Comparison of ENCODE assay signal across 18 cellular contexts in genomic region chr20:63848003-63848911, GRCh38. TPM values are rescaled to one million over a fixed set of nuclear protein-coding genes. Genes with fewer than 3 reads are reported as not detected.
A peak's percentile ranks its signal among the peaks of the same experiment; 100 is the strongest.
DNase-seq lines count a peak whose midpoint lies in the region; ATAC-seq, FAIRE-seq and TF ChIP-seq lines count a peak whose summit lies in the region.
"Had no signal": no experiment of that assay in that cellular context is flagged by ENCODE, and none has a peak within 500 bp of the region (broad histone marks: within the 10 kb centered on the region; RNA-seq: fewer than 3 reads in every experiment).

No MANE protein-coding gene starts in this region.

- H3K9me3 Mint-ChIP-seq in nephron (no peaks in the 10 kb centered on the region), HFFc6 (no peaks in the 10 kb centered on the region)
- H3K9me3 Mint-ChIP-seq: activated naive CD4-positive, alpha-beta T cell treated with anti-CD3 and anti-CD28 coated beads, Interleukin-2, amount 10 ng/mL, durations not matched to agents 7 days and 5 days; type B pancreatic cell had no signal

- FAIRE-seq in A549 (lab: Jason Lieb, UNC): no peak
- FAIRE-seq: colon, islet of Langerhans had no signal

- H3K27me3 Mint-ChIP-seq in nephron (ENCODE audit: low read depth): no peaks in the 10 kb centered on the region
- H3K27me3 Mint-ChIP-seq in HFFc6 (ENCODE audit: insufficient read depth): peaks cover 13% of the 10 kb centered on the region
- H3K27me3 Mint-ChIP-seq: type B pancreatic cell had no signal

- H3K27ac ChIP-seq in A549 (peak overlapping the region in 1 of 2 experiments; percentile 9; a peak in 1 of 6 replicates), Peyer's patch (peak overlapping the region in 3 of 4 donors; percentile 45 to 56 (median 46)), heart right ventricle (peak overlapping the region; percentile 49 to 94 (median 86))

- TF ChIP-seq CTCF in A549 (IDR thresholded peaks at IDR 0.05): no peak
- no peak for TF ChIP-seq CTCF in Peyer's patch (IDR thresholded peaks at IDR 0.05)
- TF ChIP-seq CTCF in heart right ventricle (IDR thresholded peaks at IDR 0.05): no peak
- TF ChIP-seq CTCF in nephron (IDR thresholded peaks at IDR 0.05; ENCODE audit: unreplicated experiment in 3 of 3): no peak
- no peak for TF ChIP-seq CTCF in HFFc6 (IDR thresholded peaks at IDR 0.05)

- intact Hi-C loops in heart right ventricle (cut with DNase I): no loop called here

- H3K27ac Mint-ChIP-seq in nephron (peak overlapping the region in 2 of 3 experiments; percentile 52 to 81), HFFc6 (no peak overlapping the region)
- H3K27ac Mint-ChIP-seq: activated naive CD4-positive, alpha-beta T cell treated with anti-CD3 and anti-CD28 coated beads, Interleukin-2, amount 10 ng/mL, durations not matched to agents 7 days and 5 days; type B pancreatic cell had no signal

- DNase-seq in A549 (ENCODE audit: low read depth in 1 of 2, low spot score in 1 of 2) (no peak), Peyer's patch (no peak), heart right ventricle (peak in 1 of 2 donors; percentile 60), NCI-H1092 (lab: John Stamatoyannopoulos, UW) (no peak), HFFc6 (no peak)
- DNase-seq in activated CD4-positive, alpha-beta T cell treated with anti-CD3 and anti-CD28 coated beads for 48 hours: no peak
- no peak for DNase-seq in activated T-cell treated with anti-CD3 and anti-CD28 coated beads, Interleukin-2, amount 50 U/mL, for 48 hours
- DNase-seq: activated naive CD4-positive, alpha-beta T cell treated with anti-CD3 and anti-CD28 coated beads, Interleukin-2, amount 10 ng/mL, durations not matched to agents 7 days and 5 days; NCI-H345; SHP77 treated with DMSO at 0.1 percent for 48 hours; stimulated activated CD4-positive, alpha-beta T cell treated with anti-CD3 and anti-CD28 coated beads, Interleukin-12 subunit alpha, Interleukin-12 subunit beta, amount 100 ng/mL, for 4 hours had no signal

- H3K27me3 ChIP-seq in Peyer's patch (peaks cover 0 to 3% of the 10 kb centered on the region in 2 donors), heart right ventricle (peaks cover 0 to 48% (median 0%) of the 10 kb centered on the region in 7 donors)

- H3K4me2 ChIP-seq in A549: no peak overlapping the region

- H3K4me1 ChIP-seq in A549 (peaks cover 17% of the 10 kb centered on the region), Peyer's patch (peaks cover 0 to 20% (median 0%) of the 10 kb centered on the region in 4 donors), heart right ventricle (peaks cover 16 to 66% (median 53%) of the 10 kb centered on the region in 9 donors)

- no peak for TF ChIP-seq RAD21 in A549 (conservative IDR thresholded peaks at IDR 0.05 in 1 of 2, IDR thresholded peaks at IDR 0.05 in 1 of 2)

- CTCF ChIA-PET in A549 (lab: Yijun Ruan, JAX): interaction anchor here (0.7 to 0.9 kb wide), 2 partner anchors 16 to 29 kb away, joined by 3 read pairs; no protein-coding TSS in a partner anchor

- POLR2A ChIA-PET in A549 (lab: Yijun Ruan, JAX): interaction anchor here (1.9 kb wide), 1 partner anchor 17 kb away, joined by 4 read pairs; the partner anchor contains the start of gene TPD52L2

- H3K4me3 Mint-ChIP-seq in nephron (no peak overlapping the region), HFFc6 (no peak overlapping the region)
- H3K4me3 Mint-ChIP-seq: activated naive CD4-positive, alpha-beta T cell treated with anti-CD3 and anti-CD28 coated beads, Interleukin-2, amount 10 ng/mL, durations not matched to agents 7 days and 5 days; type B pancreatic cell had no signal

- H3K36me3 ChIP-seq in Peyer's patch (no peaks in the 10 kb centered on the region), heart right ventricle (no peaks in the 10 kb centered on the region)

- H3K9me3 ChIP-seq in A549 (no peaks in the 10 kb centered on the region), Peyer's patch (no peaks in the 10 kb centered on the region), heart right ventricle (no peaks in the 10 kb centered on the region)

- H3K4me1 Mint-ChIP-seq in nephron (peaks cover 10% of the 10 kb centered on the region), HFFc6 (ENCODE audit: low read depth) (no peaks in the 10 kb centered on the region)

- H3K4me3 ChIP-seq in A549: no peak overlapping the region
- no peak overlapping the region for H3K4me3 ChIP-seq in Peyer's patch
- peak overlapping the region in 1 of 10 donors; percentile 4 for H3K4me3 ChIP-seq in heart right ventricle

- no peak for TF ChIP-seq EP300 in A549 (IDR thresholded peaks at IDR 0.05)

- TF ChIP-seq POLR2A in A549 (IDR thresholded peaks at IDR 0.05; ENCODE audit: low read length): no peak
- no peak for TF ChIP-seq POLR2A in Peyer's patch (IDR thresholded peaks at IDR 0.05)

- peak; percentile 10 to 22; a peak in 4 of 6 replicates for ATAC-seq in A549
- peak; percentile 17 to 62 (median 34) for ATAC-seq in heart right ventricle

- WGBS in A549 (ENCODE audit: missing lambda C conversion rate): 90% methylated on average over 18 of the region's 28 CpGs
- WGBS in heart right ventricle, 2 donors: 66 to 70% methylated on average over 27 to 28 of the region's 28 CpGs

- no peaks in the 10 kb centered on the region for H3K36me3 Mint-ChIP-seq in nephron (ENCODE audit: low read depth)
- no peaks in the 10 kb centered on the region for H3K36me3 Mint-ChIP-seq in HFFc6 (ENCODE audit: low read depth)
- H3K36me3 Mint-ChIP-seq: activated naive CD4-positive, alpha-beta T cell treated with anti-CD3 and anti-CD28 coated beads, Interleukin-2, amount 10 ng/mL, durations not matched to agents 7 days and 5 days; type B pancreatic cell had no signal

TF ChIP-seq in A549, 52 proteins besides CTCF, POLR2A, EP300 and RAD21 (continues in another document):
- TF ChIP-seq ZC3H11A (IDR thresholded peaks at IDR 0.05): no peak
- no peak for TF ChIP-seq HES2 (IDR thresholded peaks at IDR 0.05)

RNA-seq across cellular contexts. Expression of gene ABHD16B, which starts 13.0 kb away (rescaled TPM):
- not detected in 2 replicates for polyA plus RNA-seq in A549 (2011; rRNA removed)
- not detected in 2 replicates for polyA plus RNA-seq in A549 (2012; cell fraction: cytosol; rRNA removed)
- not detected in 2 replicates for polyA plus RNA-seq in A549 (2012; cell fraction: nucleus; rRNA removed)
- not detected in 3 replicates for polyA plus RNA-seq in A549 (2017; fragmentation: RNase III; extraction: RNeasy Plus Mini Kit Qiagen cat#74134 plus additional on column Dnase treatment)
- polyA minus RNA-seq in A549 (2011; rRNA and poly(A)+ RNA removed): not detected in 2 replicates
- not detected for total RNA-seq in Peyer's patch
- not detected for total RNA-seq in heart right ventricle
- under 1 TPM; 0.32 to 0.59 TPM for polyA plus RNA-seq in heart right ventricle
- not detected for total RNA-seq in HFFc6 (2021; fragmentation: NEBNext Ultra II Directional; extraction: Animal tissue kit (Norgen Biotek cat#: 25700))
- total RNA-seq: M059J had no signal
- polyA plus RNA-seq: AG04450, neural cell had no signal

RNA-seq across cellular contexts. Expression of gene TPD52L2, which starts 16.8 kb away (rescaled TPM):
- polyA plus RNA-seq in A549 (2011; rRNA removed) (86.3 and 93.9 TPM in 2 replicates), A549 (2017; fragmentation: RNase III; extraction: RNeasy Plus Mini Kit Qiagen cat#74134 plus additional on column Dnase treatment) (94.1 to 102 TPM (median 99.0 TPM) in 3 replicates), heart right ventricle (100 to 1,000 TPM in 1 of 2 donors, 10 to 100 TPM in 1; 50.6 to 119 TPM)
- polyA plus RNA-seq in A549 (2012; cell fraction: cytosol; rRNA removed): 110 and 126 TPM in 2 replicates
- 116 and 134 TPM in 2 replicates for polyA plus RNA-seq in A549 (2012; cell fraction: nucleus; rRNA removed)
- 44.8 and 56.1 TPM in 2 replicates for polyA minus RNA-seq in A549 (2011; rRNA and poly(A)+ RNA removed)
- total RNA-seq in Peyer's patch (10 to 100 TPM; 59.4 to 78.7 (median 65.1) TPM), heart right ventricle (10 to 100 TPM; 60.1 to 83.0 (median 72.8) TPM)
- 100 to 1,000 TPM; 161 to 196 (median 169) TPM for total RNA-seq in HFFc6 (2021; fragmentation: NEBNext Ultra II Directional; extraction: Animal tissue kit (Norgen Biotek cat#: 25700))

RNA-seq across cellular contexts. Expression of gene ZBTB46, which starts 17.2 kb away (rescaled TPM):
- polyA plus RNA-seq in A549 (2011; rRNA removed) (0.17 and 0.26 TPM in 2 replicates), A549 (2017; fragmentation: RNase III; extraction: RNeasy Plus Mini Kit Qiagen cat#74134 plus additional on column Dnase treatment) (0.32 to 0.43 TPM (median 0.42 TPM) in 3 replicates), heart right ventricle (10 to 100 TPM in 1 of 2 donors, 1 to 10 TPM in 1; 5.6 to 10.3 TPM)
- 0.32 and 0.76 TPM in 2 replicates for polyA plus RNA-seq in A549 (2012; cell fraction: cytosol; rRNA removed)
- polyA plus RNA-seq in A549 (2012; cell fraction: nucleus; rRNA removed): 1.2 and 1.3 TPM in 2 replicates
- 2.6 and 2.8 TPM in 2 replicates for polyA minus RNA-seq in A549 (2011; rRNA and poly(A)+ RNA removed)
- total RNA-seq in Peyer's patch (10 to 100 TPM in 1 of 4 donors, 1 to 10 TPM in 3; 1.9 to 33.0 (median 4.4) TPM), heart right ventricle (10 to 100 TPM; 10.2 to 25.4 (median 14.7) TPM)
- 1 to 10 TPM in 2 of 6 experiments, under 1 TPM in 4; 0.38 to 1.1 (median 0.64) TPM for total RNA-seq in HFFc6 (2021; fragmentation: NEBNext Ultra II Directional; extraction: Animal tissue kit (Norgen Biotek cat#: 25700))

RNA-seq across cellular contexts. Expression of gene DNAJC5, which starts 46.7 kb away (rescaled TPM):
- polyA plus RNA-seq in A549 (2011; rRNA removed): 20.3 and 20.4 TPM in 2 replicates
- 15.9 and 19.9 TPM in 2 replicates for polyA plus RNA-seq in A549 (2012; cell fraction: cytosol; rRNA removed)
- 31.2 and 34.8 TPM in 2 replicates for polyA plus RNA-seq in A549 (2012; cell fraction: nucleus; rRNA removed)
- 21.7 to 23.2 TPM (median 23.2 TPM) in 3 replicates for polyA plus RNA-seq in A549 (2017; fragmentation: RNase III; extraction: RNeasy Plus Mini Kit Qiagen cat#74134 plus additional on column Dnase treatment)
- 27.1 and 32.7 TPM in 2 replicates for polyA minus RNA-seq in A549 (2011; rRNA and poly(A)+ RNA removed)
- 100 to 1,000 TPM in 3 of 4 donors, 10 to 100 TPM in 1; 41.3 to 137 (median 113) TPM for total RNA-seq in Peyer's patch
- total RNA-seq in heart right ventricle: 10 to 100 TPM; 32.8 to 52.2 (median 38.5) TPM
- 10 to 100 TPM; 19.5 to 23.8 TPM for polyA plus RNA-seq in heart right ventricle
- total RNA-seq in HFFc6 (2021; fragmentation: NEBNext Ultra II Directional; extraction: Animal tissue kit (Norgen Biotek cat#: 25700)): 10 to 100 TPM; 52.0 to 65.8 (median 56.2) TPM
